Comparison of ENCODE assay signal across 13 cellular contexts in the genomic region with DNA sequence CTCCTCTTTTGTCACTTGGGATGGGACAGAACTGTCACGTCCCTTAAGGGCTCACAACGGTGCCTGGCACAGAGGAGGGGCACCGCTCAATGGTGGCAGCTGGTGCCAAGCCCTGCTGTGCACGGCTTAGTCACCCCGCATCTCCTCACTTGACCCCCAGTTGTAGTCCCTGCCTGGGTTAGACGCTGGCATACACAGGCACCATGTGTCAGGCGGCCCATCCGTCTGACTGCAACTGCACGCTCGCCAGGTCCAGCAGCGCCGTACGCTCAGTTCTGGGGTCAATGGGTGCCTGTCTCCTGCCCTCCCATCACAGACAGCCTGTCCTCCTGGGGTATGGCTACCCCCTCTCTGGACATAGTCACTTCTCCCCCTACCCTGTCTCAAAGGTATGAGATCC. TPM values are rescaled to one million over a fixed set of nuclear protein-coding genes. Genes with fewer than 3 reads are reported as not detected.
A peak's percentile ranks its signal among the peaks of the same experiment; 100 is the strongest.
DNase-seq lines count a peak whose midpoint lies in the region; ATAC-seq, FAIRE-seq and TF ChIP-seq lines count a peak whose summit lies in the region.
"Had no signal": no experiment of that assay in that cellular context is flagged by ENCODE, and none has a peak within 500 bp of the region (broad histone marks: within the 10 kb centered on the region; RNA-seq: fewer than 3 reads in every experiment).

No MANE protein-coding gene starts in this region.

- CTCF ChIA-PET in HepG2 (lab: Yijun Ruan, JAX; ENCODE audit: low intra/inter-chr PET ratio, low total read pairs): no interaction called here

- H3K27me3 Mint-ChIP-seq in chondrocyte (ENCODE audit: low read depth) (no peaks in the 10 kb centered on the region), nephron (ENCODE audit: low read depth) (no peaks in the 10 kb centered on the region)

- TF ChIP-seq EP300 in HepG2 (IDR thresholded peaks at IDR 0.05; ENCODE audit: low read depth in 2 of 2, low read length in 2 of 2) (no peak), HepG2 (CRISPR knock-in tag; IDR thresholded peaks at IDR 0.05; ENCODE audit: borderline replicate concordance) (no peak)

- H3K4me3 Mint-ChIP-seq in chondrocyte (ENCODE audit: unreplicated experiment): peak overlapping the region; percentile 68
- peak overlapping the region; percentile 90 to 99 (median 91) for H3K4me3 Mint-ChIP-seq in nephron

- H3K9me3 Mint-ChIP-seq in chondrocyte (ENCODE audit: low read depth) (no peaks in the 10 kb centered on the region), nephron (no peaks in the 10 kb centered on the region)

- intact Hi-C loops in HepG2 (cut with micrococcal nuclease; ENCODE audit: unreplicated experiment) (loop anchor here (10.0 kb wide), 1 partner anchor 182 kb away; a partner anchor contains a TSS), right lobe of liver (cut with DNase I) (no loop called here), vagina (cut with DNase I) (no loop called here)

- H3K4me1 Mint-ChIP-seq in chondrocyte (ENCODE audit: low read depth): peaks cover 31% of the 10 kb centered on the region
- H3K4me1 Mint-ChIP-seq in nephron: peaks cover 22% of the 10 kb centered on the region

- TF ChIP-seq RAD21 in HepG2 (CRISPR knock-in tag; IDR thresholded peaks at IDR 0.05): no peak

- DNase-seq in HepG2 (ENCODE audit: low spot score): no peak
- no peak for DNase-seq in right lobe of liver
- DNase-seq in chondrocyte (ENCODE audit: low spot score): no peak
- DNase-seq in vagina (ENCODE audit: extremely low spot score in 2 of 2): no peak
- DNase-seq in cortex of kidney (lab: John Stamatoyannopoulos, UW): no peak
- no peak for DNase-seq in NCI-H187 treated with DMSO at 0.1 percent for 48 hours (lab: John Stamatoyannopoulos, UW)
- DNase-seq in GM10266 (ENCODE audit: extremely low spot score): no peak
- DNase-seq: activated CD8-positive, alpha-beta memory T cell treated with anti-CD3 and anti-CD28 coated beads, Interleukin-2, amount 50 U/mL, for 4 hours; Calu3; NCI-H226; SW 1271 had no signal

- POLR2A ChIA-PET in HepG2 (lab: Yijun Ruan, JAX): interaction anchor here (2.2 kb wide), 1 partner anchor 12 kb away, joined by 34 read pairs; a partner anchor contains a TSS

- H3K4me3 ChIP-seq in HepG2 (replicated peaks in 1 of 3; ENCODE audit: insufficient read depth in 1 of 3, low read depth in 2 of 3, low read length in 3 of 3): no peak overlapping the region
- no peak overlapping the region for H3K4me3 ChIP-seq in right lobe of liver
- no peak overlapping the region for H3K4me3 ChIP-seq in vagina

- in situ Hi-C loops in HepG2 (cut with HindIII; ENCODE audit: extremely low pct_ligation_motif_present, low pct_unique_long_range_greater_than_20kb): no loop called here

- H3K27ac ChIP-seq in HepG2 (ENCODE audit: extremely low read length, insufficient read depth, low read length) (no peak overlapping the region), right lobe of liver (no peak overlapping the region), vagina (peak overlapping the region; percentile 99)

- H3K36me3 ChIP-seq in HepG2 (replicated peaks in 1 of 2; ENCODE audit: control insufficient read depth in 1 of 2, insufficient read depth in 2 of 2, low read length in 2 of 2) (no peaks in the 10 kb centered on the region), right lobe of liver (no peaks in the 10 kb centered on the region), vagina (no peaks in the 10 kb centered on the region)
- H3K36me3 ChIP-seq: ovary had no signal

- H3K4me1 ChIP-seq in HepG2 (ENCODE audit: insufficient read depth, low read length): peaks cover 24% of the 10 kb centered on the region
- H3K4me1 ChIP-seq in right lobe of liver: peaks cover 0 to 16% (median 0%) of the 10 kb centered on the region in 4 donors
- peaks cover 38% of the 10 kb centered on the region for H3K4me1 ChIP-seq in vagina

- TF ChIP-seq CTCF in HepG2 (CRISPR knock-in tag; IDR thresholded peaks at IDR 0.05) (no peak), right lobe of liver (IDR thresholded peaks at IDR 0.05) (no peak), chondrocyte (IDR thresholded peaks at IDR 0.05) (no peak), nephron (IDR thresholded peaks at IDR 0.05; ENCODE audit: unreplicated experiment in 3 of 3) (no peak), vagina (IDR thresholded peaks at IDR 0.05) (no peak), GM10266 (IDR thresholded peaks at IDR 0.05; ENCODE audit: control insufficient read depth, insufficient read depth, low read depth, missing control alignments) (no peak)

- peaks cover 4% of the 10 kb centered on the region; the same call in 1 of the 2 replicates for H4K20me1 ChIP-seq in HepG2 (ENCODE audit: insufficient read depth, low read length)

- no peaks in the 10 kb centered on the region for H3K36me3 Mint-ChIP-seq in chondrocyte (ENCODE audit: low read depth)
- H3K36me3 Mint-ChIP-seq in nephron (ENCODE audit: low read depth): no peaks in the 10 kb centered on the region

- TF ChIP-seq POLR2A in HepG2 (IDR thresholded peaks at IDR 0.05; ENCODE audit: insufficient read depth in 1 of 2, low read depth in 2 of 2, low read length in 2 of 2) (no peak), right lobe of liver (IDR thresholded peaks at IDR 0.05) (no peak), vagina (IDR thresholded peaks at IDR 0.05) (no peak)

- H2AFZ ChIP-seq in HepG2 (ENCODE audit: low read length): no peak overlapping the region

- BruUV-seq in HepG2 (replicated peaks; lab: Mats Ljungman, UMichigan): no TSS peak

- no peaks in the 10 kb centered on the region for H3K9me3 ChIP-seq in HepG2 (ENCODE audit: low read length)
- H3K9me3 ChIP-seq in right lobe of liver: no peaks in the 10 kb centered on the region
- no peaks in the 10 kb centered on the region for H3K9me3 ChIP-seq in vagina
- H3K9me3 ChIP-seq: ovary had no signal

- peaks cover 20% of the 10 kb centered on the region for H3K79me2 ChIP-seq in HepG2 (ENCODE audit: insufficient read depth, low read length)

- FAIRE-seq in HepG2 (lab: Jason Lieb, UNC): no peak

- H3K27me3 ChIP-seq in HepG2 (ENCODE audit: control insufficient read depth in 1 of 2, insufficient read depth in 2 of 2, low read length in 2 of 2) (no peaks in the 10 kb centered on the region), right lobe of liver (no peaks in the 10 kb centered on the region), vagina (no peaks in the 10 kb centered on the region)
- H3K27me3 ChIP-seq: ovary had no signal

- ATAC-seq in HepG2 (no peak), right lobe of liver (no peak)

- H3K27ac Mint-ChIP-seq in chondrocyte (ENCODE audit: unreplicated experiment) (no peak overlapping the region), nephron (peak overlapping the region; percentile 95 to 98 (median 96))

- H3K4me2 ChIP-seq in HepG2 (ENCODE audit: low read depth, low read length): no peak overlapping the region

- H3K9ac ChIP-seq in HepG2 (ENCODE audit: insufficient read depth, low read depth, low read length): no peak overlapping the region

- WGBS in HepG2 (ENCODE audit: low lambda C conversion rate): 93% methylated on average over 12 of the region's 13 CpGs
- WGBS in right lobe of liver (ENCODE audit: insufficient coverage, low coverage, low lambda C conversion rate, missing lambda C conversion rate): 80% methylated on average over 1 of the region's 13 CpGs

RNA-seq across cellular contexts. Expression of a gene that starts 1.6 kb away (rescaled TPM):
- 14.6 and 23.6 TPM in 2 replicates for total RNA-seq in HepG2 (2016; rRNA removed; fragmentation: Illumina TruSeq; extraction: Trizol)
- 32.3 and 33.7 TPM in 2 replicates for total RNA-seq in HepG2 (2016; cell fraction: cytosol; rRNA removed; fragmentation: Illumina TruSeq; extraction: Trizol; ENCODE audit: low read depth)
- 10.5 and 22.9 TPM in 2 replicates for total RNA-seq in HepG2 (2016; cell fraction: insoluble cytoplasmic fraction; rRNA removed; fragmentation: Illumina TruSeq; extraction: Trizol)
- 48.2 and 50.4 TPM in 2 replicates for total RNA-seq in HepG2 (2016; cell fraction: membrane; rRNA removed; fragmentation: Illumina TruSeq; extraction: Trizol)
- total RNA-seq in HepG2 (2016; cell fraction: nucleus; rRNA removed; fragmentation: Illumina TruSeq; extraction: Trizol): 18.0 and 23.5 TPM in 2 replicates
- 27.6 and 33.7 TPM in 2 replicates for polyA plus RNA-seq in HepG2 (2011; rRNA removed)
- polyA plus RNA-seq in HepG2 (2011; cell fraction: cytosol; rRNA removed): 22.9 and 31.9 TPM in 2 replicates
- polyA plus RNA-seq in HepG2 (2011; cell fraction: nucleus; rRNA removed): 175 and 213 TPM in 2 replicates
- polyA plus RNA-seq in HepG2 (2012): 22.4 and 34.0 TPM in 2 replicates
- polyA plus RNA-seq in HepG2 (2016; cell fraction: cytosol; fragmentation: Illumina TruSeq; extraction: Trizol; ENCODE audit: low read depth): 37.2 and 44.2 TPM in 2 replicates
- 16.9 and 23.7 TPM in 2 replicates for polyA plus RNA-seq in HepG2 (2016; cell fraction: insoluble cytoplasmic fraction; fragmentation: Illumina TruSeq; extraction: Trizol; ENCODE audit: low read depth)
- polyA plus RNA-seq in HepG2 (2016; cell fraction: membrane; fragmentation: Illumina TruSeq; extraction: Trizol; ENCODE audit: low read depth): 47.5 and 52.5 TPM in 2 replicates
- 55.8 and 60.4 TPM in 2 replicates for polyA plus RNA-seq in HepG2 (2016; cell fraction: nucleus; fragmentation: Illumina TruSeq; extraction: Trizol; ENCODE audit: insufficient read depth, low read depth)
- 21.1 and 44.9 TPM in 2 replicates for polyA minus RNA-seq in HepG2 (2011; rRNA and poly(A)+ RNA removed; ENCODE audit: low replicate concordance)
- 12.7 and 16.0 TPM in 2 replicates for polyA minus RNA-seq in HepG2 (2011; cell fraction: cytosol; rRNA and poly(A)+ RNA removed)
- 29.4 and 36.3 TPM in 2 replicates for polyA minus RNA-seq in HepG2 (2011; cell fraction: nucleus; rRNA and poly(A)+ RNA removed)
- total RNA-seq in right lobe of liver: 10 to 100 TPM; 19.8 to 26.7 (median 21.5) TPM
- 82.6 to 89.5 TPM (median 87.1 TPM) in 3 replicates for total RNA-seq in chondrocyte
- 64.8 TPM for total RNA-seq in vagina

RNA-seq across cellular contexts. Expression of a gene that starts 12.2 kb away (rescaled TPM):
- total RNA-seq in HepG2 (2016; rRNA removed; fragmentation: Illumina TruSeq; extraction: Trizol) (6.4 and 11.0 TPM in 2 replicates), right lobe of liver (10 to 100 TPM; 13.1 to 17.8 (median 16.2) TPM), chondrocyte (26.1 to 31.0 TPM (median 26.2 TPM) in 3 replicates), vagina (64.6 TPM)
- total RNA-seq in HepG2 (2016; cell fraction: cytosol; rRNA removed; fragmentation: Illumina TruSeq; extraction: Trizol; ENCODE audit: low read depth): 5.6 and 7.0 TPM in 2 replicates
- 5.9 and 10.9 TPM in 2 replicates for total RNA-seq in HepG2 (2016; cell fraction: insoluble cytoplasmic fraction; rRNA removed; fragmentation: Illumina TruSeq; extraction: Trizol)
- total RNA-seq in HepG2 (2016; cell fraction: membrane; rRNA removed; fragmentation: Illumina TruSeq; extraction: Trizol): 4.2 and 5.2 TPM in 2 replicates
- total RNA-seq in HepG2 (2016; cell fraction: nucleus; rRNA removed; fragmentation: Illumina TruSeq; extraction: Trizol): 11.8 and 16.0 TPM in 2 replicates
- 5.1 and 5.7 TPM in 2 replicates for polyA plus RNA-seq in HepG2 (2011; rRNA removed)
- 3.4 and 3.6 TPM in 2 replicates for polyA plus RNA-seq in HepG2 (2011; cell fraction: cytosol; rRNA removed)
- 32.9 and 41.6 TPM in 2 replicates for polyA plus RNA-seq in HepG2 (2011; cell fraction: nucleus; rRNA removed)
- 7.1 and 9.1 TPM in 2 replicates for polyA plus RNA-seq in HepG2 (2012)
- polyA plus RNA-seq in HepG2 (2016; cell fraction: cytosol; fragmentation: Illumina TruSeq; extraction: Trizol; ENCODE audit: low read depth): 0.58 and 0.88 TPM in 2 replicates
- polyA plus RNA-seq in HepG2 (2016; cell fraction: insoluble cytoplasmic fraction; fragmentation: Illumina TruSeq; extraction: Trizol; ENCODE audit: low read depth): 6.9 and 7.1 TPM in 2 replicates
- 1.6 and 1.8 TPM in 2 replicates for polyA plus RNA-seq in HepG2 (2016; cell fraction: membrane; fragmentation: Illumina TruSeq; extraction: Trizol; ENCODE audit: low read depth)
- 26.5 and 31.7 TPM in 2 replicates for polyA plus RNA-seq in HepG2 (2016; cell fraction: nucleus; fragmentation: Illumina TruSeq; extraction: Trizol; ENCODE audit: insufficient read depth, low read depth)
- polyA minus RNA-seq in HepG2 (2011; rRNA and poly(A)+ RNA removed; ENCODE audit: low replicate concordance): 15.5 TPM in 2 replicates
- polyA minus RNA-seq in HepG2 (2011; cell fraction: cytosol; rRNA and poly(A)+ RNA removed): 6.0 and 7.0 TPM in 2 replicates
- polyA minus RNA-seq in HepG2 (2011; cell fraction: nucleus; rRNA and poly(A)+ RNA removed): 25.0 and 27.4 TPM in 2 replicates
